13 cellular contexts compared by ENCODE assay signal in genomic region chr9:33748633-33749304, GRCh38. TPM values are rescaled to one million over a fixed set of nuclear protein-coding genes. Genes with fewer than 3 reads are reported as not detected.
DNase-seq lines count a peak whose midpoint lies in the region; ATAC-seq and TF ChIP-seq lines count a peak whose summit lies in the region.
"Had no signal": no experiment of that assay in that cellular context is flagged by ENCODE, and none has a peak within 500 bp of the region (broad histone marks: within the 10 kb centered on the region; RNA-seq: fewer than 3 reads in every experiment).

No MANE protein-coding gene starts in this region.

- H2AFZ ChIP-seq in GM23338: 0 out of 2 replicates have a peak overlapping the region, but pooled peaks have one; percentile 47
- H2AFZ ChIP-seq: hepatocyte had no signal

- H3K4me1 ChIP-seq in GM23338 (ENCODE audit: insufficient read depth): no peaks in the 10 kb centered on the region

- H3K27ac ChIP-seq in GM23338 (ENCODE audit: low read depth): no peak overlapping the region
- H3K27ac ChIP-seq: left ventricle myocardium inferior, thoracic aorta had no signal

- DNase-seq in GM23338 (ENCODE audit: low spot score): no peak
- DNase-seq in stimulated activated CD8-positive, alpha-beta memory T cell treated with anti-CD3 and anti-CD28 coated beads, Interleukin-2, amount 100 ng/mL, for 48 hours (ENCODE audit: low read depth in 2 of 2): peak; percentile 29 to 38
- no peak for DNase-seq in HuH-7.5 (ENCODE audit: low spot score)
- DNase-seq in putamen (ENCODE audit: low spot score): no peak
- DNase-seq: left ventricle myocardium inferior, NCI-H146 had no signal

- H3K4me2 ChIP-seq in GM23338: no peak overlapping the region
- H3K4me2 ChIP-seq: hepatocyte, smooth muscle cell had no signal

- H4K20me1 ChIP-seq in GM23338 (replicated peaks; ENCODE audit: insufficient read depth): no peaks in the 10 kb centered on the region

- peaks cover 42% of the 10 kb centered on the region for H3K27me3 ChIP-seq in GM23338 (ENCODE audit: insufficient read depth)
- H3K27me3 ChIP-seq: hepatocyte had no signal

- peaks cover 32% of the 10 kb centered on the region for H3K27me3 Mint-ChIP-seq in GM23338 (ENCODE audit: insufficient read depth, low read depth, poor library complexity)
- peaks cover 72% of the 10 kb centered on the region for H3K27me3 Mint-ChIP-seq in T-helper 1 cell treated with Interleukin-12 subunit alpha and Interleukin-12 subunit beta and Interleukin-4 antibody, amounts not matched to agents 30 μg/mL and 1 μg/mL, for 36 hours (ENCODE audit: low read depth)
- H3K27me3 Mint-ChIP-seq in activated naive CD4-positive, alpha-beta T cell treated with anti-CD3 and anti-CD28 coated beads, Interleukin-2, amount 50 U/mL, for 24 hours: peaks cover 47% of the 10 kb centered on the region

- H3K9me3 Mint-ChIP-seq in GM23338: peaks cover 3% of the 10 kb centered on the region; the same call in 2 of the 3 replicates
- no peaks in the 10 kb centered on the region for H3K9me3 Mint-ChIP-seq in T-helper 1 cell treated with Interleukin-12 subunit alpha and Interleukin-12 subunit beta and Interleukin-4 antibody, amounts not matched to agents 30 μg/mL and 1 μg/mL, for 36 hours
- H3K9me3 Mint-ChIP-seq in activated naive CD4-positive, alpha-beta T cell treated with anti-CD3 and anti-CD28 coated beads, Interleukin-2, amount 50 U/mL, for 24 hours: peaks cover 1% of the 10 kb centered on the region

- no peaks in the 10 kb centered on the region for H3F3A ChIP-seq in GM23338 (replicated peaks; ENCODE audit: low read depth)

- no peaks in the 10 kb centered on the region for H3K36me3 ChIP-seq in GM23338 (ENCODE audit: insufficient read depth)
- H3K36me3 ChIP-seq: left ventricle myocardium inferior, thoracic aorta had no signal

- H3K36me3 Mint-ChIP-seq in GM23338 (ENCODE audit: low read depth): no peaks in the 10 kb centered on the region
- no peaks in the 10 kb centered on the region for H3K36me3 Mint-ChIP-seq in T-helper 1 cell treated with Interleukin-12 subunit alpha and Interleukin-12 subunit beta and Interleukin-4 antibody, amounts not matched to agents 30 μg/mL and 1 μg/mL, for 36 hours (ENCODE audit: low read depth)
- no peaks in the 10 kb centered on the region for H3K36me3 Mint-ChIP-seq in activated naive CD4-positive, alpha-beta T cell treated with anti-CD3 and anti-CD28 coated beads, Interleukin-2, amount 50 U/mL, for 24 hours

- ATAC-seq in GM23338: no peak
- ATAC-seq in GM19351 (IDR thresholded peaks at IDR 0.05; ENCODE audit: unreplicated experiment): no peak
- ATAC-seq: SK-N-SH treated with all-trans-retinoic acid at 6 μM for 48 hours had no signal

- H3K4me1 Mint-ChIP-seq in GM23338: peaks cover 9% of the 10 kb centered on the region
- H3K4me1 Mint-ChIP-seq in T-helper 1 cell treated with Interleukin-12 subunit alpha and Interleukin-12 subunit beta and Interleukin-4 antibody, amounts not matched to agents 30 μg/mL and 1 μg/mL, for 36 hours (ENCODE audit: low read depth): peaks cover 12% of the 10 kb centered on the region
- peaks cover 30% of the 10 kb centered on the region for H3K4me1 Mint-ChIP-seq in activated naive CD4-positive, alpha-beta T cell treated with anti-CD3 and anti-CD28 coated beads, Interleukin-2, amount 50 U/mL, for 24 hours

- no peak overlapping the region for H3K4me3 ChIP-seq in GM23338
- H3K4me3 ChIP-seq: hepatocyte, left ventricle myocardium inferior, smooth muscle cell, thoracic aorta had no signal

- no peaks in the 10 kb centered on the region for H3K9me2 ChIP-seq in GM23338 (ENCODE audit: insufficient read depth)

- H3K79me2 ChIP-seq in GM23338 (replicated peaks; ENCODE audit: insufficient read depth): no peaks in the 10 kb centered on the region
- H3K79me2 ChIP-seq: hepatocyte had no signal

- no peak overlapping the region for H3K4me3 Mint-ChIP-seq in GM23338
- peak overlapping the region; percentile 56 for H3K4me3 Mint-ChIP-seq in T-helper 1 cell treated with Interleukin-12 subunit alpha and Interleukin-12 subunit beta and Interleukin-4 antibody, amounts not matched to agents 30 μg/mL and 1 μg/mL, for 36 hours
- peak overlapping the region; percentile 79 for H3K4me3 Mint-ChIP-seq in activated naive CD4-positive, alpha-beta T cell treated with anti-CD3 and anti-CD28 coated beads, Interleukin-2, amount 50 U/mL, for 24 hours

- no peak for TF ChIP-seq CTCF in GM23338 (conservative IDR thresholded peaks at IDR 0.05; ENCODE audit: low read depth in 2 of 2)

- H3K27ac Mint-ChIP-seq in GM23338: no peak overlapping the region
- no peak overlapping the region for H3K27ac Mint-ChIP-seq in T-helper 1 cell treated with Interleukin-12 subunit alpha and Interleukin-12 subunit beta and Interleukin-4 antibody, amounts not matched to agents 30 μg/mL and 1 μg/mL, for 36 hours
- H3K27ac Mint-ChIP-seq in activated naive CD4-positive, alpha-beta T cell treated with anti-CD3 and anti-CD28 coated beads, Interleukin-2, amount 50 U/mL, for 24 hours: no peak overlapping the region

TF ChIP-seq in GM23338, 12 proteins besides CTCF, POLR2A, EP300 and RAD21 (continues in another document):
- TF ChIP-seq JUNB (IDR thresholded peaks at IDR 0.05; ENCODE audit: unreplicated experiment) (no peak), STAT1 (IDR thresholded peaks at IDR 0.05; ENCODE audit: unreplicated experiment) (no peak), POLR2AphosphoS5 (IDR thresholded peaks at IDR 0.05; ENCODE audit: low read depth) (no peak), ETS1 (IDR thresholded peaks at IDR 0.05) (no peak), REST (IDR thresholded peaks at IDR 0.05; ENCODE audit: unreplicated experiment) (no peak)

RNA-seq across cellular contexts. Expression of gene PRSS3, which starts 46.6 kb away (rescaled TPM):
- total RNA-seq in GM23338 (2014; rRNA removed; shearing (Covaris generic)): 2.5 and 4.2 TPM in 2 replicates
- polyA plus RNA-seq in GM23338 (2016; fragmentation: Nextera tagmentation; extraction: Ambion mirVana): 3.4 and 4.5 TPM in 2 replicates
- total RNA-seq: hepatocyte, left ventricle myocardium inferior, smooth muscle cell had no signal
- polyA plus RNA-seq: smooth muscle cell had no signal

Comparison
In these comparisons a context has a peak if more than half of its experiments do, and no peak if none do; other contexts are left out.
1. DNase-seq: peak in stimulated activated CD8-positive, alpha-beta memory T cell treated with anti-CD3 and anti-CD28 coated beads, Interleukin-2, amount 100 ng/mL, for 48 hours (2 of 2); none in GM23338 (single experiment), HuH-7.5 (single experiment) and putamen (single experiment).